In genomic region chr16:85077576-85078125, GRCh38 we compare ENCODE assay signal across 33 cellular contexts. TPM values are rescaled to one million over a fixed set of nuclear protein-coding genes. Genes with fewer than 3 reads are reported as not detected.
"Had no signal": no experiment of that assay in that cellular context is flagged by ENCODE, and none has a peak within 500 bp of the region (broad histone marks: within the 10 kb centered on the region; RNA-seq: fewer than 3 reads in every experiment).

No MANE protein-coding gene starts in this region.

- H3K4me3 ChIP-seq: esophagus squamous epithelium, heart right ventricle, lower lobe of right lung, smooth muscle cell, stomach, thyroid gland had no signal

- H3K27me3 ChIP-seq: esophagus squamous epithelium, heart right ventricle, stomach, thyroid gland had no signal

- H3K4me2 ChIP-seq: smooth muscle cell had no signal

- H3K4me3 Mint-ChIP-seq: effector memory CD8-positive, alpha-beta T cell; naive thymus-derived CD8-positive, alpha-beta T cell; nephron progenitor cell had no signal

- H3K9me3 ChIP-seq: esophagus squamous epithelium, heart right ventricle, lower lobe of right lung, stomach, thyroid gland had no signal

- H3K4me1 ChIP-seq: parathyroid adenoma had no signal

- H3K9me3 Mint-ChIP-seq: effector memory CD8-positive, alpha-beta T cell; naive thymus-derived CD8-positive, alpha-beta T cell; nephron progenitor cell had no signal

- H3K27ac Mint-ChIP-seq: nephron progenitor cell, progenitor cell of endocrine pancreas had no signal

- H3K27me3 Mint-ChIP-seq: effector memory CD8-positive, alpha-beta T cell; naive thymus-derived CD8-positive, alpha-beta T cell had no signal

- H3K79me2 ChIP-seq: parathyroid adenoma had no signal

- H3K9ac ChIP-seq: parathyroid adenoma had no signal

- FAIRE-seq: endometrium, islet of Langerhans had no signal

- DNase-seq: cortex of kidney; effector memory CD8-positive, alpha-beta T cell; erythroblast; esophagus squamous epithelium; foreskin melanocyte; glutamatergic neuron; heart right ventricle; hippocampal formation; kidney glomerular epithelial cell; left ventricle myocardium superior; lower lobe of right lung; naive thymus-derived CD8-positive, alpha-beta T cell; nephron progenitor cell; stimulated activated CD4-positive, alpha-beta T cell treated with anti-CD3 and anti-CD28 coated beads, Interleukin-12 subunit alpha, Interleukin-12 subunit beta, amount 100 ng/mL, for 4 hours; stimulated activated CD4-positive, alpha-beta T cell treated with anti-CD3 and anti-CD28 coated beads, Interleukin-1b, Interleukin-23, amount 100 ng/mL, for 48 hours; stimulated activated CD4-positive, alpha-beta T cell treated with anti-CD3 and anti-CD28 coated beads, Interleukin-4, amount 100 ng/mL, for 1 hour; stimulated activated CD8-positive, alpha-beta memory T cell treated with anti-CD3 and anti-CD28 coated beads, Interleukin-4, amount 100 ng/mL, for 48 hours; stimulated activated naive CD4-positive, alpha-beta T cell treated with Interleukin-2 at 50 U/mL for 16 hours; stomach; thyroid gland; trophoblast cell had no signal

- H2AFZ ChIP-seq: parathyroid adenoma had no signal

- ATAC-seq: effector memory CD8-positive, alpha-beta T cell; heart right ventricle; left ventricle myocardium superior; lower lobe of right lung; naive thymus-derived CD8-positive, alpha-beta T cell; sciatic nerve had no signal

- H3K27ac ChIP-seq: esophagus squamous epithelium, heart right ventricle, lower lobe of right lung, parathyroid adenoma, stomach, thyroid gland had no signal

RNA-seq across cellular contexts. Expression of gene CIBAR2, which starts 34.6 kb away (rescaled TPM):
- total RNA-seq: dermis microvascular lymphatic vessel endothelial cell; esophagus squamous epithelium; heart right ventricle; left ventricle myocardium superior; mesenteric fat pad; myocyte; naive thymus-derived CD8-positive, alpha-beta T cell; omental fat pad; sciatic nerve; smooth muscle cell; subcutaneous adipose tissue; thyroid gland; urinary bladder had no signal
- polyA plus RNA-seq: heart right ventricle; naive thymus-derived CD8-positive, alpha-beta T cell; smooth muscle cell; urinary bladder had no signal
